30 cellular contexts compared by ENCODE assay signal in genomic region chr7:145643981-145644380, GRCh38.
A peak's percentile ranks its signal among the peaks of the same experiment; 100 is the strongest.
DNase-seq lines count a peak whose midpoint lies in the region; ATAC-seq, FAIRE-seq and TF ChIP-seq lines count a peak whose summit lies in the region.
"Had no signal": no experiment of that assay in that cellular context is flagged by ENCODE, and none has a peak within 500 bp of the region (broad histone marks: within the 10 kb centered on the region; RNA-seq: fewer than 3 reads in every experiment).

No MANE protein-coding gene starts in this region.

- no peaks in the 10 kb centered on the region for H3K79me2 ChIP-seq in PC-3 (ENCODE audit: low read length)

- WGBS in transverse colon (ENCODE audit: low coverage in 1 of 2), 2 donors = 70 to 83% methylated on average over 3 of the region's 3 CpGs

- 0 out of 2 replicates have a peak, but pooled peaks cover 3% of the 10 kb centered on the region for H3K9me3 ChIP-seq in PC-3 (ENCODE audit: low read length)
- peaks cover 0 to 12% of the 10 kb centered on the region in 2 donors for H3K9me3 ChIP-seq in transverse colon
- H3K9me3 ChIP-seq: BLaER1 had no signal

- ATAC-seq in PC-3 = peak; percentile 33
- no peak for ATAC-seq in stimulated activated effector memory CD8-positive, alpha-beta T cell treated with anti-CD3 and anti-CD28 coated beads, Interleukin-12 subunit alpha, Interleukin-12 subunit beta, amount 100 ng/mL, for 72 hours
- ATAC-seq: SK-N-SH treated with all-trans-retinoic acid at 6 μM for 48 hours, T-cell had no signal

- TSS peak; percentile 69 for BruUV-seq in PC-3 (replicated peaks; lab: Mats Ljungman, UMichigan)

- H3K36me3 Mint-ChIP-seq in stimulated activated effector memory CD8-positive, alpha-beta T cell treated with anti-CD3 and anti-CD28 coated beads, Interleukin-12 subunit alpha, Interleukin-12 subunit beta, amount 100 ng/mL, for 72 hours = no peaks in the 10 kb centered on the region
- H3K36me3 Mint-ChIP-seq: T-cell had no signal

- H3K27me3 ChIP-seq in PC-3 (ENCODE audit: low read length) (no peaks in the 10 kb centered on the region), transverse colon (no peaks in the 10 kb centered on the region)
- H3K27me3 ChIP-seq: BLaER1 had no signal

- H4K20me1 ChIP-seq in PC-3 (ENCODE audit: low read length) = no peaks in the 10 kb centered on the region
- H4K20me1 ChIP-seq: BLaER1 had no signal

- H3K4me1 ChIP-seq in PC-3 (ENCODE audit: insufficient read depth, low read length) (peaks cover 24% of the 10 kb centered on the region), transverse colon (no peaks in the 10 kb centered on the region)
- H3K4me1 ChIP-seq: BLaER1 had no signal

- peak overlapping the region; percentile 89 for H3K4me2 ChIP-seq in PC-3 (ENCODE audit: low read length)
- H3K4me2 ChIP-seq: BLaER1 had no signal

- in situ Hi-C loops in transverse colon (cut with MboI; ENCODE audit: low pct_ligation_motif_present in 1 of 4, low pct_unique_long_range_greater_than_20kb in 1 of 4, low sequenced_read_pairs in 3 of 4) = no loop called here

- H3K27ac ChIP-seq in PC-3 (ENCODE audit: low read length) = peak overlapping the region; percentile 100
- no peak overlapping the region for H3K27ac ChIP-seq in transverse colon
- H3K27ac ChIP-seq: BLaER1 had no signal

- peak; percentile 4 for DNase-seq in Daoy (ENCODE audit: low read depth)
- peak; percentile 75 for DNase-seq in PC-3
- peak; percentile 12 for DNase-seq in choroid plexus epithelial cell (ENCODE audit: low read depth)
- DNase-seq in urothelium cell line (ENCODE audit: low spot score) = peak; percentile 10
- DNase-seq in inferior parietal cortex (ENCODE audit: extremely low spot score) = no peak
- DNase-seq in transverse colon = no peak
- DNase-seq in stimulated activated effector memory CD8-positive, alpha-beta T cell treated with anti-CD3 and anti-CD28 coated beads, Interleukin-12 subunit alpha, Interleukin-12 subunit beta, amount 100 ng/mL, for 72 hours (ENCODE audit: low spot score in 2 of 2) = no peak
- DNase-seq: ACHN; CD4-positive, alpha-beta T cell; COR-L47; DMS 273 treated with DMSO at 0.1 percent for 48 hours; H9; HFFc6; KG1; MV-4-11; NCI-H1105 treated with DMSO at 0.1 percent for 48 hours; NCI-H2081; NCI-H2171; NCI-H345; NCI-H524; NCI-H774; SIG-M5; T-cell had no signal

- no peaks in the 10 kb centered on the region for H3K9me2 ChIP-seq in PC-3 (replicated peaks; ENCODE audit: low read length)

- no peak for TF ChIP-seq EP300 in transverse colon (IDR thresholded peaks at IDR 0.05; ENCODE audit: low read depth)

- POLR2A ChIA-PET in PC-3 (lab: Charles Lee; ENCODE audit: unreplicated experiment) = no interaction called here

- no peaks in the 10 kb centered on the region for H3K4me1 Mint-ChIP-seq in stimulated activated effector memory CD8-positive, alpha-beta T cell treated with anti-CD3 and anti-CD28 coated beads, Interleukin-12 subunit alpha, Interleukin-12 subunit beta, amount 100 ng/mL, for 72 hours
- H3K4me1 Mint-ChIP-seq: T-cell had no signal

- no peak for TF ChIP-seq POLR2A in transverse colon (IDR thresholded peaks at IDR 0.05)

- no peak for FAIRE-seq in urothelium cell line (lab: Jason Lieb, UNC)
- FAIRE-seq: G401.6, GM12892, GM18507, HTR-8/SVneo had no signal

- peak overlapping the region; percentile 55; the same call in 1 of the 2 replicates for H2AFZ ChIP-seq in PC-3 (ENCODE audit: low read length)

- H3K27ac Mint-ChIP-seq in stimulated activated effector memory CD8-positive, alpha-beta T cell treated with anti-CD3 and anti-CD28 coated beads, Interleukin-12 subunit alpha, Interleukin-12 subunit beta, amount 100 ng/mL, for 72 hours = no peak overlapping the region
- H3K27ac Mint-ChIP-seq: CD4-positive, alpha-beta T cell; H9; HFFc6; T-cell; T-helper 2 cell treated with Interferon-gamma antibody and Interleukin-4, amounts not matched to agents 5 μg/mL and 100 μg/mL, for 36 hours had no signal

- H3K9me3 Mint-ChIP-seq in stimulated activated effector memory CD8-positive, alpha-beta T cell treated with anti-CD3 and anti-CD28 coated beads, Interleukin-12 subunit alpha, Interleukin-12 subunit beta, amount 100 ng/mL, for 72 hours = peaks cover 19% of the 10 kb centered on the region

- H3K9ac ChIP-seq in PC-3 (ENCODE audit: low read length) = peak overlapping the region; percentile 87
- H3K9ac ChIP-seq: BLaER1 had no signal

- no peak overlapping the region for H3K4me3 Mint-ChIP-seq in stimulated activated effector memory CD8-positive, alpha-beta T cell treated with anti-CD3 and anti-CD28 coated beads, Interleukin-12 subunit alpha, Interleukin-12 subunit beta, amount 100 ng/mL, for 72 hours
- H3K4me3 Mint-ChIP-seq: CD4-positive, alpha-beta T cell; H9; HFFc6; T-cell; T-helper 2 cell treated with Interferon-gamma antibody and Interleukin-4, amounts not matched to agents 5 μg/mL and 100 μg/mL, for 36 hours had no signal

- CTCF ChIA-PET in PC-3 (lab: Charles Lee) = no interaction called here

- no peak overlapping the region for H3K4me3 ChIP-seq in PC-3 (ENCODE audit: low read length)
- H3K4me3 ChIP-seq in choroid plexus epithelial cell (ENCODE audit: low read depth, low read length) = no peak overlapping the region
- H3K4me3 ChIP-seq in transverse colon = no peak overlapping the region
- H3K4me3 ChIP-seq: BLaER1 had no signal

- H3F3A ChIP-seq in PC-3 (ENCODE audit: low read length, unreplicated experiment) = no peaks in the 10 kb centered on the region

- TF ChIP-seq CTCF in PC-3 (conservative IDR thresholded peaks at IDR 0.05; ENCODE audit: low read depth, low read length) (no peak), choroid plexus epithelial cell (conservative IDR thresholded peaks at IDR 0.05; ENCODE audit: low read depth, low read length) (no peak), transverse colon (IDR thresholded peaks at IDR 0.05) (no peak)

- intact Hi-C loops in PC-3 (cut with micrococcal nuclease) (loop anchor here (1.0 to 5.0 kb wide), 2 partner anchors 20 to 268 kb away; no protein-coding TSS in a partner anchor), transverse colon (cut with DNase I; ENCODE audit: low total_unique reads) (no loop called here)

- H3K36me3 ChIP-seq in PC-3 (ENCODE audit: low read depth, low read length) (no peaks in the 10 kb centered on the region), transverse colon (no peaks in the 10 kb centered on the region)
- H3K36me3 ChIP-seq: BLaER1 had no signal

Comparison
In these comparisons a context has a peak if more than half of its experiments do, and no peak if none do; other contexts are left out.
1. DNase-seq: peak in Daoy (single experiment), PC-3 (single experiment), choroid plexus epithelial cell (single experiment) and urothelium cell line (single experiment); none in inferior parietal cortex (single experiment), transverse colon (single experiment) and stimulated activated effector memory CD8-positive, alpha-beta T cell treated with anti-CD3 and anti-CD28 coated beads, Interleukin-12 subunit alpha, Interleukin-12 subunit beta, amount 100 ng/mL, for 72 hours (0 of 2).